Comparison of ENCODE assay signal across 24 cellular contexts in the genomic region with DNA sequence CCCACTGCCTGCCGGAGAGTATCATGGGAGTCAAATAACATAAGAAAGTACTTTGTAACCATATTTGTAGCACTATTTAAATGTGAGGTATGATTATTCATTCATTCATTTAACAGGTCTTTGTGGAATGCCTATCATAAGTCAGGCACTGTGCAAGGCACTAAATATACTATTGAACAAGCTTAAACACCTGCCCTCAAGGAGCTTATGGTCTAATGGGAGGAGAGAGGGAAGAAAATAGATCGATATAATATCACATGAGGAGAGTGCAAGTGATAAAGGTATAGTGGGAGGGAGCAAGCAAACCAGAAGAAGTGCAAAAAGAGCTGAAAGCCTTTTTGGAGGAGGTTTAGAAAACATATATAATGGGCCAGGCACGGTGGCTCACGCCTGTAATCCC.
"Had no signal": no experiment of that assay in that cellular context is flagged by ENCODE, and none has a peak within 500 bp of the region (broad histone marks: within the 10 kb centered on the region; RNA-seq: fewer than 3 reads in every experiment).

No MANE protein-coding gene starts in this region.

- H3K27me3 ChIP-seq: dorsolateral prefrontal cortex, gastroesophageal sphincter, heart left ventricle, hepatocyte, neutrophil, stomach, tibial artery had no signal

- H3K27me3 Mint-ChIP-seq: memory B cell, type B pancreatic cell had no signal

- H3K27ac ChIP-seq: dorsolateral prefrontal cortex, epithelial cell of prostate, gastroesophageal sphincter, heart left ventricle, hepatocyte, neutrophil, prostate gland, skin epidermis, stomach, tibial artery had no signal

- DNase-seq: cerebellar nuclear complex; dorsolateral prefrontal cortex; effector CD4-positive, alpha-beta T cell; heart left ventricle; kidney; natural killer cell; right cardiac atrium; stimulated activated CD4-positive, alpha-beta T cell treated with anti-CD3 and anti-CD28 coated beads, Interleukin-15, amount 100 ng/mL, for 24 hours; stimulated activated CD4-positive, alpha-beta T cell treated with anti-CD3 and anti-CD28 coated beads, Interleukin-2, amount 100 ng/mL, for 48 hours; stimulated activated naive CD4-positive, alpha-beta T cell treated with Interleukin-2 at 50 U/mL for 16 hours; stomach; tibial artery had no signal

- H3K9me3 ChIP-seq: gastroesophageal sphincter, heart left ventricle, neutrophil, prostate gland, stomach, tibial artery had no signal

- H3K36me3 Mint-ChIP-seq: memory B cell, natural killer cell had no signal

- ATAC-seq: esophagus mucosa, gastroesophageal sphincter, heart left ventricle, left lobe of liver, natural killer cell had no signal

- H3K4me3 ChIP-seq: dorsolateral prefrontal cortex, gastroesophageal sphincter, heart left ventricle, hepatocyte, lung, prostate gland, skin epidermis, stomach, tibial artery had no signal

- H3K36me3 ChIP-seq: gastroesophageal sphincter, heart left ventricle, neutrophil, prostate gland, stomach, tibial artery had no signal

- H3K9me3 Mint-ChIP-seq: memory B cell, natural killer cell, neural crest cell, type B pancreatic cell had no signal

- H3K27ac Mint-ChIP-seq: memory B cell, type B pancreatic cell had no signal

- H3K4me3 Mint-ChIP-seq: memory B cell had no signal
